19 cellular contexts compared by ENCODE assay signal in genomic region chr6:107737397-107737793, GRCh38.
DNase-seq lines count a peak whose midpoint lies in the region; ATAC-seq and TF ChIP-seq lines count a peak whose summit lies in the region.
"Had no signal": no experiment of that assay in that cellular context is flagged by ENCODE, and none has a peak within 500 bp of the region (broad histone marks: within the 10 kb centered on the region; RNA-seq: fewer than 3 reads in every experiment).

No MANE protein-coding gene starts in this region.

- peak overlapping the region; percentile 93 for H3K27ac Mint-ChIP-seq in activated naive CD4-positive, alpha-beta T cell treated with anti-CD3 and anti-CD28 coated beads, Interleukin-2, amount 50 U/mL, for 24 hours
- no peak overlapping the region for H3K27ac Mint-ChIP-seq in activated naive CD4-positive, alpha-beta T cell treated with anti-CD3 and anti-CD28 coated beads, Interleukin-2, amount 50 U/mL, for 72 hours
- H3K27ac Mint-ChIP-seq in activated CD4-positive, alpha-beta memory T cell treated with anti-CD3 and anti-CD28 coated beads for 36 hours, result peak overlapping the region; percentile 7
- peak overlapping the region; percentile 78 to 96 (median 92) for H3K27ac Mint-ChIP-seq in immature natural killer cell

- DNase-seq in activated naive CD4-positive, alpha-beta T cell treated with anti-CD3 and anti-CD28 coated beads, Interleukin-2, amount 50 U/mL, for 72 hours (ENCODE audit: low spot score in 2 of 2), result no peak
- no peak for DNase-seq in activated CD4-positive, alpha-beta memory T cell treated with anti-CD3 and anti-CD28 coated beads for 36 hours
- DNase-seq in immature natural killer cell, result no peak
- DNase-seq in upper lobe of right lung, result no peak
- DNase-seq in gastrocnemius medialis, result no peak
- no peak for DNase-seq in cardiac septum (ENCODE audit: low spot score)
- no peak for DNase-seq in NCI-H510A (lab: John Stamatoyannopoulos, UW)
- DNase-seq: Caco-2; GM23248; MG63; NCI-H187; NCI-H2227 treated with DMSO at 0.1 percent for 48 hours; pancreas; RPMI8226; sigmoid colon; stimulated activated CD4-positive, alpha-beta T cell treated with anti-CD3 and anti-CD28 coated beads, Interleukin-1b, Interleukin-23, amount 100 ng/mL, for 48 hours had no signal

- no peak overlapping the region for H3K4me3 ChIP-seq in upper lobe of right lung
- no peak overlapping the region for H3K4me3 ChIP-seq in gastrocnemius medialis
- H3K4me3 ChIP-seq: cardiac muscle cell, GM23248, MG63, pancreas, sigmoid colon, vagina had no signal

- TF ChIP-seq CTCF in upper lobe of right lung (IDR thresholded peaks at IDR 0.05) (no peak), gastrocnemius medialis (IDR thresholded peaks at IDR 0.05 in 4 of 5, conservative IDR thresholded peaks at IDR 0.05 in 1 of 5) (no peak)

- peak overlapping the region; percentile 42 for H3K27ac ChIP-seq in upper lobe of right lung
- H3K27ac ChIP-seq in gastrocnemius medialis, result no peak overlapping the region
- H3K27ac ChIP-seq: cardiac muscle cell, GM23248, pancreas, sigmoid colon, vagina had no signal

- H3K36me3 ChIP-seq in upper lobe of right lung (no peaks in the 10 kb centered on the region), gastrocnemius medialis (no peaks in the 10 kb centered on the region)
- H3K36me3 ChIP-seq: cardiac muscle cell, MG63, pancreas, sigmoid colon, vagina had no signal

- no peak for TF ChIP-seq POLR2A in gastrocnemius medialis (IDR thresholded peaks at IDR 0.05)

- H3K4me1 ChIP-seq in upper lobe of right lung (no peaks in the 10 kb centered on the region), gastrocnemius medialis (no peaks in the 10 kb centered on the region)
- H3K4me1 ChIP-seq: pancreas, sigmoid colon had no signal

- peaks cover 17% of the 10 kb centered on the region for H3K36me3 Mint-ChIP-seq in activated naive CD4-positive, alpha-beta T cell treated with anti-CD3 and anti-CD28 coated beads, Interleukin-2, amount 50 U/mL, for 24 hours
- peaks cover 16 to 18% of the 10 kb centered on the region in 2 donors for H3K36me3 Mint-ChIP-seq in activated naive CD4-positive, alpha-beta T cell treated with anti-CD3 and anti-CD28 coated beads, Interleukin-2, amount 50 U/mL, for 72 hours
- no peaks in the 10 kb centered on the region for H3K36me3 Mint-ChIP-seq in activated CD4-positive, alpha-beta memory T cell treated with anti-CD3 and anti-CD28 coated beads for 36 hours
- peaks cover 17 to 35% (median 20%) of the 10 kb centered on the region in 3 donors for H3K36me3 Mint-ChIP-seq in immature natural killer cell

- no peaks in the 10 kb centered on the region for H3K9me3 Mint-ChIP-seq in activated naive CD4-positive, alpha-beta T cell treated with anti-CD3 and anti-CD28 coated beads, Interleukin-2, amount 50 U/mL, for 24 hours
- H3K9me3 Mint-ChIP-seq in activated naive CD4-positive, alpha-beta T cell treated with anti-CD3 and anti-CD28 coated beads, Interleukin-2, amount 50 U/mL, for 72 hours, result no peaks in the 10 kb centered on the region
- H3K9me3 Mint-ChIP-seq in activated CD4-positive, alpha-beta memory T cell treated with anti-CD3 and anti-CD28 coated beads for 36 hours, result no peaks in the 10 kb centered on the region
- H3K9me3 Mint-ChIP-seq in immature natural killer cell, result no peaks in the 10 kb centered on the region

- H3K4me1 Mint-ChIP-seq in activated naive CD4-positive, alpha-beta T cell treated with anti-CD3 and anti-CD28 coated beads, Interleukin-2, amount 50 U/mL, for 24 hours, result peaks cover 91% of the 10 kb centered on the region
- H3K4me1 Mint-ChIP-seq in activated CD4-positive, alpha-beta memory T cell treated with anti-CD3 and anti-CD28 coated beads for 36 hours (ENCODE audit: low read depth), result peaks cover 84% of the 10 kb centered on the region
- H3K4me1 Mint-ChIP-seq in immature natural killer cell, result peaks cover 83 to 89% of the 10 kb centered on the region in 2 donors

- intact Hi-C loops in activated CD4-positive, alpha-beta memory T cell treated with anti-CD3 and anti-CD28 coated beads for 36 hours (cut with micrococcal nuclease), result loop anchor here (10.0 kb wide), 1 partner anchor 527 kb away; the partner anchor contains the start of gene SNX3
- intact Hi-C loops in upper lobe of right lung (cut with DNase I), result no loop called here
- intact Hi-C loops in gastrocnemius medialis (cut with DNase I; ENCODE audit: low total_unique reads), result no loop called here
- intact Hi-C loops in cardiac septum (cut with DNase I), result no loop called here

- H3K27me3 Mint-ChIP-seq in activated naive CD4-positive, alpha-beta T cell treated with anti-CD3 and anti-CD28 coated beads, Interleukin-2, amount 50 U/mL, for 24 hours, result no peaks in the 10 kb centered on the region
- H3K27me3 Mint-ChIP-seq in activated CD4-positive, alpha-beta memory T cell treated with anti-CD3 and anti-CD28 coated beads for 36 hours, result no peaks in the 10 kb centered on the region
- H3K27me3 Mint-ChIP-seq in immature natural killer cell (ENCODE audit: low read depth in 3 of 3), result peaks cover 0 to 1% (median 0%) of the 10 kb centered on the region in 3 donors

- POLR2A ChIA-PET in activated CD4-positive, alpha-beta memory T cell treated with anti-CD3 and anti-CD28 coated beads for 36 hours (lab: Charles Lee), result no interaction called here

- no peak for ATAC-seq in activated naive CD4-positive, alpha-beta T cell treated with anti-CD3 and anti-CD28 coated beads, Interleukin-2, amount 50 U/mL, for 72 hours
- no peak for ATAC-seq in upper lobe of right lung
- ATAC-seq in gastrocnemius medialis, result no peak

- H3K4me3 Mint-ChIP-seq in activated naive CD4-positive, alpha-beta T cell treated with anti-CD3 and anti-CD28 coated beads, Interleukin-2, amount 50 U/mL, for 24 hours, result peak overlapping the region; percentile 65
- no peak overlapping the region for H3K4me3 Mint-ChIP-seq in activated CD4-positive, alpha-beta memory T cell treated with anti-CD3 and anti-CD28 coated beads for 36 hours
- peak overlapping the region; percentile 57 to 83 (median 77) for H3K4me3 Mint-ChIP-seq in immature natural killer cell

- no peaks in the 10 kb centered on the region for H3K27me3 ChIP-seq in upper lobe of right lung
- H3K27me3 ChIP-seq in gastrocnemius medialis, result no peaks in the 10 kb centered on the region
- H3K27me3 ChIP-seq: cardiac muscle cell, MG63, pancreas, vagina had no signal

- in situ Hi-C loops in gastrocnemius medialis (cut with MboI; ENCODE audit: low sequenced_read_pairs in 4 of 4), result no loop called here

- CTCF ChIA-PET in activated CD4-positive, alpha-beta memory T cell treated with anti-CD3 and anti-CD28 coated beads for 36 hours (lab: Charles Lee), result interaction anchor here (2.6 kb wide), 1 partner anchor 10 kb away, joined by 7 read pairs; no protein-coding TSS in a partner anchor

- H3K9me3 ChIP-seq in upper lobe of right lung (no peaks in the 10 kb centered on the region), gastrocnemius medialis (no peaks in the 10 kb centered on the region)
- H3K9me3 ChIP-seq: Caco-2, MG63, pancreas, sigmoid colon, vagina had no signal

Comparison
In these comparisons a context has a peak if more than half of its experiments do, and no peak if none do; other contexts are left out.
1. H3K27ac Mint-ChIP-seq: peak in activated naive CD4-positive, alpha-beta T cell treated with anti-CD3 and anti-CD28 coated beads, Interleukin-2, amount 50 U/mL, for 24 hours (single experiment), activated CD4-positive, alpha-beta memory T cell treated with anti-CD3 and anti-CD28 coated beads for 36 hours (single experiment) and immature natural killer cell (6 of 6); none in activated naive CD4-positive, alpha-beta T cell treated with anti-CD3 and anti-CD28 coated beads, Interleukin-2, amount 50 U/mL, for 72 hours (0 of 2).